ENCODE assay signal across 8 cellular contexts in the genomic region with DNA sequence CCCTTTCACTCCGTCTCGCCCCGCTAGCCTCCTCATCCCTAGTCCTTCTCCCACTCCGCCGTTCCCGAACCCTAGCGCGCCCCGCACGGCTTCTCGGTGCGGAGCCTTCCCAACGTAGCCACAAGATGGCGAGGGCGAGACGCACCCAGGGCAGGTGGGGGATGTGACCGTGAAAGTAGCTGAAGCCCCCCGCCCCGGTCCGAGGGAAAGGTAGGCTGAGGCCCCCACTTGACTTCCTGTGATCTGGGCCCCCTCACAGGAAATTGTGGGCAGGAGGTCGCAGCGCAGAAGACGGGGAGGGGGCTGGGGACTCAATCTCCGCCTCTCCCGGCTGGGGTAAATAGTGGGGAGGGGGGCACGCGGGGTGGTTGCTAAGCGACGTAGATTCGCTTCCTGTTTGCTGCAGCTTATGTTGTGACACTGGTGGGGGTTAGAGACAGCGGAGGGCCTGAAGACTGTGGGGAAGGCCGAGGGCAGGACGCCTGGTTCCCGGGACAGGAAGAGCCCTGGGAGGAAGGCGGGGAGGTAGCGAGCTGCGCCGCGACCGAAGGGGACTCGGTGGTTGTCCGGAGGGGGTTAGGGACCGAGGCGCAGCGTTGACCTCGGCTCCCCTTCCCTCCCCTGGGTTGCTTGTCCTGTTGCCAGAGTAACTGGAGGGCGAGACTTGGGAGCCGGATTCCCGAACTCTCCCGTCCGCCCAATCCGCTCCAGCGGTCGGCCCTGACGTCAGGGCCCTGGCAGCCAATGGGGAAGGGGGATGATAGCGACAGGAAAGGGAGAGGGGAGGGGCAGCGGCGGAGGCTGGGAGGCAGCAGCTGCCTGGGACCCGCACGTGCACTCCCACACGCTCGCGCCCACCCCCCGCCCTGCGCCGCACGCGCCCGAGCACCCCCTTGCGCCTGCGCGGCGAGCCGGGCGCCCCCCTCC. TPM values are rescaled to one million over a fixed set of nuclear protein-coding genes. Genes with fewer than 3 reads are reported as not detected.
DNase-seq lines count a peak whose midpoint lies in the region; ATAC-seq and TF ChIP-seq lines count a peak whose summit lies in the region.

No MANE protein-coding gene starts in this region.

- H3K27me3 ChIP-seq in SJSA1 (replicated peaks) (peaks cover 6% of the 10 kb centered on the region; the same call in 1 of the 2 replicates), foreskin keratinocyte (no peaks in the 10 kb centered on the region), neural progenitor cell (peaks cover 35% of the 10 kb centered on the region), stomach smooth muscle (ENCODE audit: control insufficient read depth in 1 of 2, insufficient read depth in 2 of 2, low read length in 2 of 2) (peaks cover 0 to under 1% of the 10 kb centered on the region in 2 donors)

- H3K9ac ChIP-seq in neural progenitor cell (no peak overlapping the region), stomach smooth muscle (ENCODE audit: low read length in 2 of 2) (peak overlapping the region; percentile 95 to 97)

- H3K9me3 Mint-ChIP-seq in neural progenitor cell, result no peaks in the 10 kb centered on the region

- POLR2A ChIA-PET in HEK293 (lab: Yijun Ruan, JAX), result interaction anchor here (0.6 to 6.1 kb wide), 15 partner anchors 9 to 338 kb away, joined by 3 to 56 read pairs (median 3); a partner anchor contains a TSS

- CTCF ChIA-PET in HEK293 (lab: Yijun Ruan, JAX), result interaction anchor here (0.6 to 3.4 kb wide), 34 partner anchors 8 to 235 kb away, joined by 3 to 16 read pairs (median 4); a partner anchor contains a TSS

- H3K27me3 Mint-ChIP-seq in neural progenitor cell (ENCODE audit: insufficient read depth, low read depth), result peaks cover 6% of the 10 kb centered on the region

- ATAC-seq in foreskin keratinocyte, result peak; percentile 68

- H3K27ac Mint-ChIP-seq in neural progenitor cell, result peak overlapping the region; percentile 98

- H3K4me3 Mint-ChIP-seq in neural progenitor cell, result peak overlapping the region; percentile 94

- peaks cover 41% of the 10 kb centered on the region for H3K4me1 Mint-ChIP-seq in neural progenitor cell

- H3K27ac ChIP-seq in HEK293 (ENCODE audit: extremely low read depth, low read depth, low read length) (peak overlapping the region; percentile 100), SJSA1 (peak overlapping the region; percentile 91), foreskin keratinocyte (peak overlapping the region; percentile 93), neural progenitor cell (no peak overlapping the region), stomach smooth muscle (ENCODE audit: low read length) (peak overlapping the region; percentile 99)

- H3K79me2 ChIP-seq in neural progenitor cell (ENCODE audit: low read depth), result peaks cover 24% of the 10 kb centered on the region

- H3K36me3 ChIP-seq in HEK293 (ENCODE audit: control insufficient read depth in 2 of 2, insufficient read depth in 1 of 2, low read length in 2 of 2) (no peaks in the 10 kb centered on the region), SJSA1 (no peaks in the 10 kb centered on the region), neural progenitor cell (no peaks in the 10 kb centered on the region), stomach smooth muscle (ENCODE audit: control insufficient read depth in 2 of 2, insufficient read depth in 2 of 2, low read length in 2 of 2) (peaks cover 3 to 4% of the 10 kb centered on the region in 2 donors)

- TF ChIP-seq CTCF in HEK293 (tag by site-specific recombination; IDR thresholded peaks at IDR 0.05) (peak; percentile 97), foreskin keratinocyte (conservative IDR thresholded peaks at IDR 0.05) (peak; percentile 85), neural progenitor cell (IDR thresholded peaks at IDR 0.05) (peak; percentile 84)

- H3K4me1 ChIP-seq in HEK293 (ENCODE audit: control insufficient read depth, insufficient read depth, low read length), result peaks cover 22% of the 10 kb centered on the region
- peaks cover 39% of the 10 kb centered on the region for H3K4me1 ChIP-seq in SJSA1 (replicated peaks)
- peaks cover 5% of the 10 kb centered on the region for H3K4me1 ChIP-seq in foreskin keratinocyte
- peaks cover 28% of the 10 kb centered on the region for H3K4me1 ChIP-seq in neural progenitor cell
- H3K4me1 ChIP-seq in stomach smooth muscle (ENCODE audit: control insufficient read depth, insufficient read depth, low read length), result peaks cover 47% of the 10 kb centered on the region

- DNase-seq in ELR (ENCODE audit: low read depth), result peak; percentile 98
- peak; percentile 92 for DNase-seq in NAMALWA (ENCODE audit: low spot score)
- DNase-seq in SJSA1 (ENCODE audit: low read depth in 1 of 2, low spot score in 2 of 2), result peak; percentile 95 to 96
- DNase-seq in activated naive CD4-positive, alpha-beta T cell treated with Interleukin-2 at 50 U/mL for 16 hours, result peak; percentile 87
- DNase-seq in foreskin keratinocyte, result peak; percentile 95 to 96
- peak; percentile 99 for DNase-seq in neural progenitor cell (ENCODE audit: low spot score)

- H4K20me1 ChIP-seq in neural progenitor cell (ENCODE audit: low read depth), result peaks cover 24% of the 10 kb centered on the region

- H2AFZ ChIP-seq in neural progenitor cell (replicated peaks), result no peak overlapping the region

- H3F3A ChIP-seq in neural progenitor cell (ENCODE audit: low read depth), result peaks cover 49% of the 10 kb centered on the region

- H3K36me3 Mint-ChIP-seq in neural progenitor cell, result no peaks in the 10 kb centered on the region

- peak overlapping the region; percentile 91 for H3K4me2 ChIP-seq in neural progenitor cell

- no peaks in the 10 kb centered on the region for H3K9me3 ChIP-seq in HEK293 (ENCODE audit: control insufficient read depth, insufficient read depth, low read depth, low read length)
- no peaks in the 10 kb centered on the region for H3K9me3 ChIP-seq in SJSA1 (replicated peaks)
- no peaks in the 10 kb centered on the region for H3K9me3 ChIP-seq in neural progenitor cell (ENCODE audit: low read depth)
- no peaks in the 10 kb centered on the region for H3K9me3 ChIP-seq in stomach smooth muscle (ENCODE audit: control insufficient read depth in 2 of 2, low read length in 2 of 2)

- peak overlapping the region; percentile 60 for H3K4me3 ChIP-seq in HEK293 (ENCODE audit: low read depth, low read length)
- peak overlapping the region; percentile 49 for H3K4me3 ChIP-seq in SJSA1
- H3K4me3 ChIP-seq in neural progenitor cell, result peak overlapping the region; percentile 71
- peak overlapping the region; percentile 91 to 97 for H3K4me3 ChIP-seq in stomach smooth muscle (ENCODE audit: low read length in 2 of 2)

TF ChIP-seq in HEK293, 187 proteins besides CTCF, POLR2A, EP300 and RAD21 (continues in another document):
- no peak for TF ChIP-seq ZNF549 (tag by site-specific recombination; IDR thresholded peaks at IDR 0.05)
- TF ChIP-seq BCL11B (tag by site-specific recombination; IDR thresholded peaks at IDR 0.05; ENCODE audit: low read depth), result peak; percentile 68; the same call in 1 of the 2 replicates
- TF ChIP-seq, protein P1, sequence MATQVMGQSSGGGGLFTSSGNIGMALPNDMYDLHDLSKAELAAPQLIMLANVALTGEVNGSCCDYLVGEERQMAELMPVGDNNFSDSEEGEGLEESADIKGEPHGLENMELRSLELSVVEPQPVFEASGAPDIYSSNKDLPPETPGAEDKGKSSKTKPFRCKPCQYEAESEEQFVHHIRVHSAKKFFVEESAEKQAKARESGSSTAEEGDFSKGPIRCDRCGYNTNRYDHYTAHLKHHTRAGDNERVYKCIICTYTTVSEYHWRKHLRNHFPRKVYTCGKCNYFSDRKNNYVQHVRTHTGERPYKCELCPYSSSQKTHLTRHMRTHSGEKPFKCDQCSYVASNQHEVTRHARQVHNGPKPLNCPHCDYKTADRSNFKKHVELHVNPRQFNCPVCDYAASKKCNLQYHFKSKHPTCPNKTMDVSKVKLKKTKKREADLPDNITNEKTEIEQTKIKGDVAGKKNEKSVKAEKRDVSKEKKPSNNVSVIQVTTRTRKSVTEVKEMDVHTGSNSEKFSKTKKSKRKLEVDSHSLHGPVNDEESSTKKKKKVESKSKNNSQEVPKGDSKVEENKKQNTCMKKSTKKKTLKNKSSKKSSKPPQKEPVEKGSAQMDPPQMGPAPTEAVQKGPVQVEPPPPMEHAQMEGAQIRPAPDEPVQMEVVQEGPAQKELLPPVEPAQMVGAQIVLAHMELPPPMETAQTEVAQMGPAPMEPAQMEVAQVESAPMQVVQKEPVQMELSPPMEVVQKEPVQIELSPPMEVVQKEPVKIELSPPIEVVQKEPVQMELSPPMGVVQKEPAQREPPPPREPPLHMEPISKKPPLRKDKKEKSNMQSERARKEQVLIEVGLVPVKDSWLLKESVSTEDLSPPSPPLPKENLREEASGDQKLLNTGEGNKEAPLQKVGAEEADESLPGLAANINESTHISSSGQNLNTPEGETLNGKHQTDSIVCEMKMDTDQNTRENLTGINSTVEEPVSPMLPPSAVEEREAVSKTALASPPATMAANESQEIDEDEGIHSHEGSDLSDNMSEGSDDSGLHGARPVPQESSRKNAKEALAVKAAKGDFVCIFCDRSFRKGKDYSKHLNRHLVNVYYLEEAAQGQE (tag by site-specific recombination; IDR thresholded peaks at IDR 0.05), result no peak
- TF ChIP-seq ZBTB1 (tag by site-specific recombination; IDR thresholded peaks at IDR 0.05), result peak; percentile 85
- TF ChIP-seq ZBTB48 (tag by site-specific recombination; IDR thresholded peaks at IDR 0.05), result peak; percentile 100

RNA-seq across cellular contexts. Expression of a gene that starts 1.1 kb away (rescaled TPM):
- total RNA-seq in SJSA1 (2014; rRNA removed; shearing (Covaris generic)), result 0.34 and 0.85 TPM in 2 replicates
- total RNA-seq in foreskin keratinocyte, result 4.5 and 6.4 TPM in 2 replicates
- polyA plus RNA-seq in foreskin keratinocyte, result 2.4 and 2.6 TPM in 2 replicates
- 6.8 and 12.3 TPM in 2 replicates for total RNA-seq in neural progenitor cell (ENCODE audit: low replicate concordance)

RNA-seq across cellular contexts. Expression of a gene that starts 19.7 kb away (rescaled TPM):
- total RNA-seq in SJSA1 (2014; rRNA removed; shearing (Covaris generic)), result not detected in 2 replicates
- total RNA-seq in foreskin keratinocyte (0.58 and 0.67 TPM in 2 replicates), neural progenitor cell (ENCODE audit: low replicate concordance) (13.8 and 53.7 TPM in 2 replicates)
- polyA plus RNA-seq in foreskin keratinocyte, result 0.65 and 1.3 TPM in 2 replicates

RNA-seq across cellular contexts. Expression of a gene that starts 22.2 kb away (rescaled TPM):
- 90.7 and 148 TPM in 2 replicates for total RNA-seq in SJSA1 (2014; rRNA removed; shearing (Covaris generic))
- 119 and 136 TPM in 2 replicates for total RNA-seq in foreskin keratinocyte
- polyA plus RNA-seq in foreskin keratinocyte, result 143 and 146 TPM in 2 replicates
- 8.6 and 27.4 TPM in 2 replicates for total RNA-seq in neural progenitor cell (ENCODE audit: low replicate concordance)

RNA-seq across cellular contexts. Expression of a gene that starts 22.6 kb away (rescaled TPM):
- total RNA-seq in SJSA1 (2014; rRNA removed; shearing (Covaris generic)), result 2.6 and 2.8 TPM in 2 replicates
- 8.9 and 10.2 TPM in 2 replicates for total RNA-seq in foreskin keratinocyte
- polyA plus RNA-seq in foreskin keratinocyte, result 4.8 and 6.6 TPM in 2 replicates
- 11.5 and 12.9 TPM in 2 replicates for total RNA-seq in neural progenitor cell (ENCODE audit: low replicate concordance)

RNA-seq across cellular contexts. Expression of a gene that starts 53.4 kb away (rescaled TPM):
- 58.3 and 101 TPM in 2 replicates for total RNA-seq in SJSA1 (2014; rRNA removed; shearing (Covaris generic))
- total RNA-seq in foreskin keratinocyte, result 89.8 and 91.3 TPM in 2 replicates
- 66.8 and 76.4 TPM in 2 replicates for polyA plus RNA-seq in foreskin keratinocyte
- 12.8 and 28.0 TPM in 2 replicates for total RNA-seq in neural progenitor cell (ENCODE audit: low replicate concordance)
